Comparison of ENCODE assay signal across 8 cellular contexts in the genomic region with DNA sequence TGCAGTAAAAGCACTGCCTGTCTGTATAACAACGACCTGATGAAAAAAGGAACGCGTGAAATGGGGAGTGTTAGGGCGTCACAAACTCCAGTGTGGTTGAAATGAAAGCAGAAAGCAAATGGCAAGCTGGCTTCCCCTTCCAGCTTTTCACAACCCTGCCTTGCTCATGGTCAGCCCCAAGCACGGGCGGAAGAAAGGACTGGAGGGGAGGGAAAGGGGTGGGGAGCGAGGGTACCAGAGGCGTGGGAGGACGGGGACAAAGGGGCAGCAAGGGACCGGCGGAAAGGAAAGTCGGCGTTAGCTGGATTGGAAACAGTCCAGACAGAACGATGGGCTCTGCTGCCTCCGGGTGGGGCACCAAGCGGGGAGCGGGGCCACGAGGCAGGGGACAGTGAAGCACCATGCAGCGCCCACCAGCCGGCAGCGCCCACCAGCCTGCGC. TPM values are rescaled to one million over a fixed set of nuclear protein-coding genes. Genes with fewer than 3 reads are reported as not detected.
DNase-seq lines count a peak whose midpoint lies in the region; ATAC-seq and TF ChIP-seq lines count a peak whose summit lies in the region.

No MANE protein-coding gene starts in this region.

- DNase-seq in Caco-2 (peak; percentile 46 to 65), SJCRH30 (peak; percentile 49 to 66), mesothelial cell of epicardium (ENCODE audit: low spot score in 2 of 2, unreplicated experiment in 2 of 2) (no peak), foreskin melanocyte (no peak)
- no peak for DNase-seq in effector memory CD4-positive, alpha-beta T cell

- peak; percentile 41 for ATAC-seq in GM19351 (IDR thresholded peaks at IDR 0.05; ENCODE audit: unreplicated experiment)
- ATAC-seq in HG03442 (IDR thresholded peaks at IDR 0.05; ENCODE audit: unreplicated experiment) = peak; percentile 22

- H3K4me1 Mint-ChIP-seq in Caco-2 (ENCODE audit: low read depth, unreplicated experiment) = no peaks in the 10 kb centered on the region
- peaks cover 25% of the 10 kb centered on the region for H3K4me1 Mint-ChIP-seq in mesothelial cell of epicardium

- H3K27me3 ChIP-seq in Caco-2 (replicated peaks; ENCODE audit: control insufficient read depth, insufficient read depth, low read length) (no peaks in the 10 kb centered on the region), SJCRH30 (no peaks in the 10 kb centered on the region)
- H3K27me3 ChIP-seq in effector memory CD4-positive, alpha-beta T cell (replicated peaks; ENCODE audit: control insufficient read depth, insufficient read depth, low read length, poor library complexity, severe bottlenecking) = no peaks in the 10 kb centered on the region

- WGBS in urinary bladder = under 1% methylated on average over 22 of the region's 22 CpGs

- POLR2A ChIA-PET in Caco-2 (lab: Charles Lee) = interaction anchor here (0.9 to 2.7 kb wide), 3 partner anchors 10 to 108 kb away, joined by 5 to 21 read pairs (median 5); a partner anchor contains a TSS

- BruUV-seq in Caco-2 (replicated peaks; lab: Mats Ljungman, UMichigan) = no TSS peak

- CTCF ChIA-PET in Caco-2 (lab: Charles Lee) = interaction anchor here (1.4 kb wide), 1 partner anchor 9 kb away, joined by 4 read pairs; a partner anchor contains a TSS

- H3K36me3 Mint-ChIP-seq in Caco-2 (ENCODE audit: insufficient read depth, unreplicated experiment) = peaks cover 13% of the 10 kb centered on the region
- no peaks in the 10 kb centered on the region for H3K36me3 Mint-ChIP-seq in mesothelial cell of epicardium

- H3K4me1 ChIP-seq in Caco-2 (no peaks in the 10 kb centered on the region), SJCRH30 (no peaks in the 10 kb centered on the region), urinary bladder (ENCODE audit: insufficient read depth) (no peaks in the 10 kb centered on the region)
- peaks cover 14% of the 10 kb centered on the region for H3K4me1 ChIP-seq in effector memory CD4-positive, alpha-beta T cell (ENCODE audit: control insufficient read depth, insufficient read depth, low read length, poor library complexity, severe bottlenecking)

- TF ChIP-seq CTCF in Caco-2 (IDR thresholded peaks at IDR 0.05; ENCODE audit: insufficient read depth in 1 of 2, low read depth in 1 of 2, low read length in 1 of 2, severe bottlenecking in 1 of 2, unreplicated experiment in 1 of 2) = no peak
- no peak for TF ChIP-seq CTCF in mesothelial cell of epicardium (IDR thresholded peaks at IDR 0.05; ENCODE audit: unreplicated experiment)

- H3K27me3 Mint-ChIP-seq in Caco-2 (ENCODE audit: insufficient read depth, unreplicated experiment) (no peaks in the 10 kb centered on the region), mesothelial cell of epicardium (ENCODE audit: low read depth) (no peaks in the 10 kb centered on the region)

- H3K27ac Mint-ChIP-seq in Caco-2 (ENCODE audit: unreplicated experiment) (peak overlapping the region; percentile 96), mesothelial cell of epicardium (peak overlapping the region; percentile 95)

- H3K36me3 ChIP-seq in Caco-2 (ENCODE audit: control insufficient read depth, insufficient read depth, low read length) = no peaks in the 10 kb centered on the region
- peaks cover 7% of the 10 kb centered on the region for H3K36me3 ChIP-seq in SJCRH30
- H3K36me3 ChIP-seq in effector memory CD4-positive, alpha-beta T cell (ENCODE audit: control insufficient read depth, insufficient read depth, low read length) = no peaks in the 10 kb centered on the region
- no peaks in the 10 kb centered on the region for H3K36me3 ChIP-seq in urinary bladder (ENCODE audit: insufficient read depth)

- H3K9me3 ChIP-seq in Caco-2 = no peaks in the 10 kb centered on the region
- no peaks in the 10 kb centered on the region for H3K9me3 ChIP-seq in SJCRH30 (replicated peaks)
- H3K9me3 ChIP-seq in effector memory CD4-positive, alpha-beta T cell (ENCODE audit: control insufficient read depth, low read length) = no peaks in the 10 kb centered on the region

- peak overlapping the region; percentile 94 for H3K4me3 Mint-ChIP-seq in Caco-2 (ENCODE audit: unreplicated experiment)
- peak overlapping the region; percentile 85 for H3K4me3 Mint-ChIP-seq in mesothelial cell of epicardium

- H3K27ac ChIP-seq in SJCRH30 = peak overlapping the region; percentile 41
- peak overlapping the region; percentile 71 for H3K27ac ChIP-seq in effector memory CD4-positive, alpha-beta T cell (ENCODE audit: insufficient read depth, low read length, poor library complexity, severe bottlenecking)
- peak overlapping the region; percentile 85 for H3K27ac ChIP-seq in urinary bladder (ENCODE audit: low read depth)

- H3K4me3 ChIP-seq in Caco-2 (ENCODE audit: low read depth, low read length) (peak overlapping the region; percentile 61), SJCRH30 (peak overlapping the region; percentile 53), urinary bladder (ENCODE audit: low read depth, low read length) (peak overlapping the region; percentile 42)
- H3K4me3 ChIP-seq in effector memory CD4-positive, alpha-beta T cell (ENCODE audit: insufficient read depth, low read depth, low read length, poor library complexity, severe bottlenecking) = peak overlapping the region; percentile 77

- H3K9me3 Mint-ChIP-seq in Caco-2 (ENCODE audit: unreplicated experiment) (no peaks in the 10 kb centered on the region), mesothelial cell of epicardium (no peaks in the 10 kb centered on the region)

- intact Hi-C loops in Caco-2 (cut with micrococcal nuclease; ENCODE audit: unreplicated experiment) = loop anchor here (5.0 to 10.0 kb wide), 2 partner anchors 115 to 307 kb away; no protein-coding TSS in a partner anchor

RNA-seq across cellular contexts. Expression of a gene that starts 9.6 kb away (rescaled TPM):
- total RNA-seq in Caco-2 (2022) (37.9 and 40.5 TPM in 2 replicates), mesothelial cell of epicardium (37.6 to 45.0 TPM (median 42.4 TPM) in 3 replicates), urinary bladder (47.3 TPM)
- 35.1 and 36.2 TPM in 2 replicates for total RNA-seq in SJCRH30 (2014; rRNA removed; shearing (Covaris generic))
- 37.2 TPM for polyA plus RNA-seq in urinary bladder

Comparison
In these comparisons a context has a peak if more than half of its experiments do, and no peak if none do; other contexts are left out.
1. DNase-seq: peak in Caco-2 (2 of 2) and SJCRH30 (2 of 2); none in effector memory CD4-positive, alpha-beta T cell (0 of 3), mesothelial cell of epicardium (0 of 2) and foreskin melanocyte (single experiment).
2. Peak in every context shown above with its lines, with median percentiles within 50 percentile points of each other: H3K4me3 ChIP-seq and H3K27ac ChIP-seq.